Comparison of ENCODE assay signal across 8 cellular contexts in genomic region chr6:106324726-106325335, GRCh38. TPM values are rescaled to one million over a fixed set of nuclear protein-coding genes. Genes with fewer than 3 reads are reported as not detected.
A peak's percentile ranks its signal among the peaks of the same experiment; 100 is the strongest.
DNase-seq lines count a peak whose midpoint lies in the region; ATAC-seq lines count a peak whose summit lies in the region.

No MANE protein-coding gene starts in this region.

- H3K4me1 Mint-ChIP-seq in activated naive CD4-positive, alpha-beta T cell treated with anti-CD3 and anti-CD28 coated beads, Interleukin-2, amount 50 U/mL, for 24 hours, result peaks cover 56% of the 10 kb centered on the region
- peaks cover 33% of the 10 kb centered on the region for H3K4me1 Mint-ChIP-seq in activated T-helper 2 cell treated with anti-CD3 and anti-CD28 coated beads, Interferon-gamma antibody, Interleukin-2, Interleukin-4, amounts not matched to agents 10 μg/mL and 5 μg/mL and 100 μg/mL, durations not matched to agents 14 hours and 24 hours and 36 hours (ENCODE audit: low read depth)

- no peaks in the 10 kb centered on the region for H3K9me3 Mint-ChIP-seq in activated naive CD4-positive, alpha-beta T cell treated with anti-CD3 and anti-CD28 coated beads, Interleukin-2, amount 50 U/mL, for 24 hours
- H3K9me3 Mint-ChIP-seq in activated T-helper 2 cell treated with anti-CD3 and anti-CD28 coated beads, Interferon-gamma antibody, Interleukin-2, Interleukin-4, amounts not matched to agents 10 μg/mL and 5 μg/mL and 100 μg/mL, durations not matched to agents 14 hours and 24 hours and 36 hours, result no peaks in the 10 kb centered on the region

- H3K36me3 Mint-ChIP-seq in activated naive CD4-positive, alpha-beta T cell treated with anti-CD3 and anti-CD28 coated beads, Interleukin-2, amount 50 U/mL, for 24 hours, result peaks cover 9% of the 10 kb centered on the region
- peaks cover 22% of the 10 kb centered on the region for H3K36me3 Mint-ChIP-seq in activated T-helper 2 cell treated with anti-CD3 and anti-CD28 coated beads, Interferon-gamma antibody, Interleukin-2, Interleukin-4, amounts not matched to agents 10 μg/mL and 5 μg/mL and 100 μg/mL, durations not matched to agents 14 hours and 24 hours and 36 hours (ENCODE audit: low read depth)

- peak overlapping the region; percentile 99 for H3K27ac Mint-ChIP-seq in activated naive CD4-positive, alpha-beta T cell treated with anti-CD3 and anti-CD28 coated beads, Interleukin-2, amount 50 U/mL, for 24 hours
- peak overlapping the region; percentile 99 for H3K27ac Mint-ChIP-seq in activated T-helper 2 cell treated with anti-CD3 and anti-CD28 coated beads, Interferon-gamma antibody, Interleukin-2, Interleukin-4, amounts not matched to agents 10 μg/mL and 5 μg/mL and 100 μg/mL, durations not matched to agents 14 hours and 24 hours and 36 hours

- ATAC-seq in GM21515 (IDR thresholded peaks at IDR 0.05; ENCODE audit: unreplicated experiment), result no peak
- no peak for ATAC-seq in HG02852 (IDR thresholded peaks at IDR 0.05; ENCODE audit: unreplicated experiment)

- no peak for DNase-seq in activated naive CD4-positive, alpha-beta T cell treated with Interleukin-2 at 50 U/mL for 16 hours
- DNase-seq in activated T-helper 2 cell treated with anti-CD3 and anti-CD28 coated beads, Interferon-gamma antibody, Interleukin-2, Interleukin-4, amounts not matched to agents 10 μg/mL and 5 μg/mL and 100 μg/mL, durations not matched to agents 14 hours and 24 hours and 36 hours (ENCODE audit: low spot score), result no peak
- DNase-seq in inferior parietal cortex (ENCODE audit: extremely low spot score), result peak; percentile 6
- no peak for DNase-seq in substantia nigra (lab: John Stamatoyannopoulos, UW)
- no peak for DNase-seq in GF-D8 (lab: John Stamatoyannopoulos, UW)

- H3K27ac ChIP-seq in substantia nigra (ENCODE audit: low read depth, low read length, poor library complexity, severe bottlenecking), result peak overlapping the region; percentile 83

- no peaks in the 10 kb centered on the region for H3K27me3 Mint-ChIP-seq in activated naive CD4-positive, alpha-beta T cell treated with anti-CD3 and anti-CD28 coated beads, Interleukin-2, amount 50 U/mL, for 24 hours
- peaks cover 16% of the 10 kb centered on the region for H3K27me3 Mint-ChIP-seq in activated T-helper 2 cell treated with anti-CD3 and anti-CD28 coated beads, Interferon-gamma antibody, Interleukin-2, Interleukin-4, amounts not matched to agents 10 μg/mL and 5 μg/mL and 100 μg/mL, durations not matched to agents 14 hours and 24 hours and 36 hours (ENCODE audit: low read depth)

- peak overlapping the region; percentile 100 for H3K4me3 Mint-ChIP-seq in activated naive CD4-positive, alpha-beta T cell treated with anti-CD3 and anti-CD28 coated beads, Interleukin-2, amount 50 U/mL, for 24 hours
- H3K4me3 Mint-ChIP-seq in activated T-helper 2 cell treated with anti-CD3 and anti-CD28 coated beads, Interferon-gamma antibody, Interleukin-2, Interleukin-4, amounts not matched to agents 10 μg/mL and 5 μg/mL and 100 μg/mL, durations not matched to agents 14 hours and 24 hours and 36 hours (ENCODE audit: low read depth), result peak overlapping the region; percentile 100

- intact Hi-C loops in activated T-helper 2 cell treated with anti-CD3 and anti-CD28 coated beads, Interferon-gamma antibody, Interleukin-2, Interleukin-4, amounts not matched to agents 10 μg/mL and 5 μg/mL and 100 μg/mL, durations not matched to agents 14 hours and 24 hours and 36 hours (cut with micrococcal nuclease), result loop anchor here (5.0 kb wide), 1 partner anchor 197 kb away; no protein-coding TSS in a partner anchor

RNA-seq across cellular contexts. Expression of gene ATG5, which starts 0.7 kb away (rescaled TPM):
- 33.1 and 34.7 TPM in 2 replicates for total RNA-seq in activated T-helper 2 cell treated with anti-CD3 and anti-CD28 coated beads, Interferon-gamma antibody, Interleukin-2, Interleukin-4, amounts not matched to agents 10 μg/mL and 5 μg/mL and 100 μg/mL, durations not matched to agents 14 hours and 24 hours and 36 hours

RNA-seq across cellular contexts. Expression of gene CRYBG1, which starts 35.7 kb away (rescaled TPM):
- 27.5 and 27.6 TPM in 2 replicates for total RNA-seq in activated T-helper 2 cell treated with anti-CD3 and anti-CD28 coated beads, Interferon-gamma antibody, Interleukin-2, Interleukin-4, amounts not matched to agents 10 μg/mL and 5 μg/mL and 100 μg/mL, durations not matched to agents 14 hours and 24 hours and 36 hours
